In genomic region chr16:15866451-15866850, GRCh38 we compare ENCODE assay signal across 1 cellular context.
TF ChIP-seq lines count a peak whose summit lies in the region.

No MANE protein-coding gene starts in this region.

TF ChIP-seq in K562, 482 proteins besides CTCF, POLR2A, EP300 and RAD21:
- TF ChIP-seq CEBPG (CRISPR knock-in tag; IDR thresholded peaks at IDR 0.05), result no peak
- 0 out of 4 replicates have a peak, but pooled peaks have one; percentile 22 to 42 for TF ChIP-seq CEBPG (tag; conservative IDR thresholded peaks at IDR 0.05 in 1 of 2, IDR thresholded peaks at IDR 0.05 in 1 of 2)
- no peak for TF ChIP-seq THRB (CRISPR knock-in tag; conservative IDR thresholded peaks at IDR 0.05)
- TF ChIP-seq CEBPB (tag; IDR thresholded peaks at IDR 0.05), result peak; percentile 59
- no peak for TF ChIP-seq NCOR1 (IDR thresholded peaks at IDR 0.05)
